ENCODE assay signal across 18 cellular contexts in genomic region chr6:56889492-56889891, GRCh38.
"Had no signal": no experiment of that assay in that cellular context is flagged by ENCODE, and none has a peak within 500 bp of the region (broad histone marks: within the 10 kb centered on the region; RNA-seq: fewer than 3 reads in every experiment).

No MANE protein-coding gene starts in this region.

- H3K27me3 ChIP-seq: brain microvascular endothelial cell, gastroesophageal sphincter, heart right ventricle, ovary, sigmoid colon had no signal

- H3K4me1 ChIP-seq: lower lobe of right lung had no signal

- ATAC-seq: activated CD8-positive, alpha-beta T cell treated with anti-CD3 and anti-CD28 coated beads, Interleukin-2, amount 10 ng/mL, durations not matched to agents 7 days and 5 days; activated T-cell treated with anti-CD3 and anti-CD28 coated beads, Interleukin-2, amount 50 U/mL, for 72 hours; gastroesophageal sphincter; heart right ventricle; lower lobe of right lung had no signal

- H3K9me3 ChIP-seq: gastroesophageal sphincter, heart right ventricle, lower lobe of right lung, ovary, sigmoid colon had no signal

- H3K27ac ChIP-seq: heart right ventricle, lower lobe of right lung, ovary had no signal

- H3K4me3 ChIP-seq: gastroesophageal sphincter, heart right ventricle, lower lobe of right lung, ovary, sigmoid colon had no signal

- DNase-seq: activated CD4-positive, alpha-beta T cell treated with anti-CD3 and anti-CD28 coated beads, Interleukin-2, amount 10 ng/mL, durations not matched to agents 24 days and 14 days; activated CD4-positive, CD25-positive, alpha-beta regulatory T cell; activated CD8-positive, alpha-beta memory T cell treated with anti-CD3 and anti-CD28 coated beads, Interleukin-2, amount 50 U/mL, for 48 hours; activated CD8-positive, alpha-beta T cell treated with anti-CD3 and anti-CD28 coated beads, Interleukin-2, amount 10 ng/mL, durations not matched to agents 7 days and 5 days; activated naive CD8-positive, alpha-beta T cell treated with anti-CD3 and anti-CD28 coated beads for 36 hours; activated T-cell treated with anti-CD3 and anti-CD28 coated beads, Interleukin-2, amount 50 U/mL, for 72 hours; brain microvascular endothelial cell; cortex of kidney; effector CD4-positive, alpha-beta T cell; heart right ventricle; left colon; lower lobe of right lung; midbrain; ovary; sigmoid colon; stimulated activated CD4-positive, alpha-beta T cell treated with anti-CD3 and anti-CD28 coated beads, Interleukin-12 subunit alpha, Interleukin-12 subunit beta, amount 100 ng/mL, for 4 hours; stimulated activated CD4-positive, alpha-beta T cell treated with anti-CD3 and anti-CD28 coated beads, Interleukin-2, amount 100 ng/mL, for 24 hours had no signal

- H3K36me3 ChIP-seq: brain microvascular endothelial cell, gastroesophageal sphincter, heart right ventricle, lower lobe of right lung, ovary, sigmoid colon had no signal
